Comparison of ENCODE assay signal across 2 cellular contexts in genomic region chr19:19259741-19260140, GRCh38.
TF ChIP-seq lines count a peak whose summit lies in the region.

No MANE protein-coding gene starts in this region.

TF ChIP-seq in IMR-90, 13 proteins besides CTCF, POLR2A, EP300 and RAD21:
- TF ChIP-seq NFE2L2 (IDR thresholded peaks at IDR 0.05; ENCODE audit: low read depth, low read length): no peak
- no peak for TF ChIP-seq BHLHE40 (IDR thresholded peaks at IDR 0.05; ENCODE audit: low read depth, low read length)
- TF ChIP-seq USF2 (IDR thresholded peaks at IDR 0.05; ENCODE audit: low read depth, low read length): peak; percentile 85
- peak; percentile 81 for TF ChIP-seq RFX5 (IDR thresholded peaks at IDR 0.05; ENCODE audit: low read depth, low read length)

TF ChIP-seq in SK-N-SH, 30 proteins besides CTCF, POLR2A, EP300 and RAD21:
- TF ChIP-seq REST (IDR thresholded peaks at IDR 0.05; ENCODE audit: low read depth, low read length): no peak
- peak; percentile 95 for TF ChIP-seq RFX5 (IDR thresholded peaks at IDR 0.05; ENCODE audit: low read length)
- no peak for TF ChIP-seq TAF1 (IDR thresholded peaks at IDR 0.05; ENCODE audit: borderline replicate concordance, low read depth, low read length)
- TF ChIP-seq IRF3 (IDR thresholded peaks at IDR 0.05; ENCODE audit: low read depth, low read length): no peak
- no peak for TF ChIP-seq CHD2 (IDR thresholded peaks at IDR 0.05; ENCODE audit: low read length, partially characterized antibody)
- TF ChIP-seq USF1 (IDR thresholded peaks at IDR 0.05; ENCODE audit: borderline replicate concordance, low read depth): peak; percentile 80
- no peak for TF ChIP-seq FOSL2 (IDR thresholded peaks at IDR 0.05; ENCODE audit: borderline replicate concordance, low read depth)
- TF ChIP-seq SIN3A (IDR thresholded peaks at IDR 0.05; ENCODE audit: borderline replicate concordance, low read depth, low read length): no peak
- no peak for TF ChIP-seq NFIC (IDR thresholded peaks at IDR 0.05; ENCODE audit: borderline replicate concordance)
- no peak for TF ChIP-seq MXI1 (IDR thresholded peaks at IDR 0.05; ENCODE audit: low read depth, low read length)
- no peak for TF ChIP-seq YY1 (IDR thresholded peaks at IDR 0.05; ENCODE audit: low read depth)
- no peak for TF ChIP-seq RCOR1 (IDR thresholded peaks at IDR 0.05; ENCODE audit: low read length)
